In the genomic region with DNA sequence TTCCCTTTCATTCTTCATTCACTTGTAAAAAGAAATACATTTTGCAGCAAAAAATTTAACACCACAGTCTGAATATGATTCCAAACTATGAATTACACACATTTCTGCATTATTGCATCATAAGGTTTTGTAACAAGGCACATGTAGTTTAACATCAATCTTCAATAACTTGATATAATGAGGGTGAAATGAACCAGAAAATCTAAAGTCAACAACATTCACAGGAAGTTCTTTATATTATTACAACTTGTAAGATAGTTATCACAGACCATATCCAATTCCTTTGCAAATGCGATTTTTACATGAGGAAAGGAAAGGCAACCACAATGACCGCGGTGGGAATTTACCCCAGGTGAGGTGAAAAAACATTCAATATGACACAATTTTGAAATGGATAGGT, we compare ENCODE assay signal across 20 cellular contexts.
A peak's percentile ranks its signal among the peaks of the same experiment; 100 is the strongest.
DNase-seq lines count a peak whose midpoint lies in the region; ATAC-seq and TF ChIP-seq lines count a peak whose summit lies in the region.
"Had no signal": no experiment of that assay in that cellular context is flagged by ENCODE, and none has a peak within 500 bp of the region (broad histone marks: within the 10 kb centered on the region; RNA-seq: fewer than 3 reads in every experiment).

No MANE protein-coding gene starts in this region.

- DNase-seq in NCI-H748 (lab: John Stamatoyannopoulos, UW; ENCODE audit: unreplicated experiment) (peak; percentile 13), NCI-H748 treated with DMSO at 0.1 percent for 48 hours (lab: John Stamatoyannopoulos, UW) (no peak), NCI-H69 (lab: John Stamatoyannopoulos, UW) (peak; percentile 58), astrocyte of the cerebellum (ENCODE audit: low read depth) (peak; percentile 81), osteocyte (ENCODE audit: extremely low spot score, unreplicated experiment) (no peak), globus pallidus (ENCODE audit: low spot score) (no peak)
- DNase-seq in stimulated activated naive CD8-positive, alpha-beta T cell treated with anti-CD3 and anti-CD28 coated beads, Interleukin-15, amount 100 ng/mL, for 72 hours: no peak
- DNase-seq: activated CD4-positive, alpha-beta T cell treated with anti-CD3 and anti-CD28 coated beads for 36 hours; activated CD8-positive, alpha-beta memory T cell treated with anti-CD3 and anti-CD28 coated beads, Interleukin-2, amount 50 U/mL, for 4 hours; activated naive CD4-positive, alpha-beta T cell; CD4-positive, alpha-beta T cell; dorsolateral prefrontal cortex; kidney; mesendoderm; NCI-H2029 treated with DMSO at 0.1 percent for 48 hours; SIG-M5 had no signal

- no peak for ATAC-seq in GM21786 (IDR thresholded peaks at IDR 0.05; ENCODE audit: unreplicated experiment)
- ATAC-seq in stimulated activated naive CD8-positive, alpha-beta T cell treated with anti-CD3 and anti-CD28 coated beads, Interleukin-15, amount 100 ng/mL, for 72 hours: no peak
- ATAC-seq: activated CD4-positive, alpha-beta T cell treated with anti-CD3 and anti-CD28 coated beads for 36 hours had no signal

- H3K9me3 Mint-ChIP-seq in osteocyte (ENCODE audit: unreplicated experiment): no peaks in the 10 kb centered on the region
- no peaks in the 10 kb centered on the region for H3K9me3 Mint-ChIP-seq in stimulated activated naive CD8-positive, alpha-beta T cell treated with anti-CD3 and anti-CD28 coated beads, Interleukin-15, amount 100 ng/mL, for 72 hours
- H3K9me3 Mint-ChIP-seq: brain; CD4-positive, alpha-beta T cell; nephron had no signal

- peaks cover 45% of the 10 kb centered on the region for H3K36me3 Mint-ChIP-seq in osteocyte (ENCODE audit: unreplicated experiment)
- H3K36me3 Mint-ChIP-seq: brain had no signal

- H3K4me1 Mint-ChIP-seq in osteocyte (ENCODE audit: unreplicated experiment): peaks cover 13% of the 10 kb centered on the region
- H3K4me1 Mint-ChIP-seq in stimulated activated naive CD8-positive, alpha-beta T cell treated with anti-CD3 and anti-CD28 coated beads, Interleukin-15, amount 100 ng/mL, for 72 hours: no peaks in the 10 kb centered on the region
- H3K4me1 Mint-ChIP-seq: nephron had no signal

- in situ Hi-C loops in astrocyte of the cerebellum (cut with HindIII; ENCODE audit: low sequenced_read_pairs): no loop called here

- no peak overlapping the region for H3K4me3 ChIP-seq in astrocyte of the cerebellum (ENCODE audit: low read depth, low read length)
- H3K4me3 ChIP-seq: dorsolateral prefrontal cortex, vagina had no signal

- H3K27ac Mint-ChIP-seq in osteocyte (ENCODE audit: unreplicated experiment): peak overlapping the region; percentile 68
- peak overlapping the region in 1 of 2 donors; percentile 80 for H3K27ac Mint-ChIP-seq in stimulated activated naive CD8-positive, alpha-beta T cell treated with anti-CD3 and anti-CD28 coated beads, Interleukin-15, amount 100 ng/mL, for 72 hours
- H3K27ac Mint-ChIP-seq: activated CD4-positive, alpha-beta T cell treated with anti-CD3 and anti-CD28 coated beads for 36 hours; CD4-positive, alpha-beta T cell had no signal

- H3K27me3 Mint-ChIP-seq in osteocyte (ENCODE audit: unreplicated experiment): no peaks in the 10 kb centered on the region
- H3K27me3 Mint-ChIP-seq in stimulated activated naive CD8-positive, alpha-beta T cell treated with anti-CD3 and anti-CD28 coated beads, Interleukin-15, amount 100 ng/mL, for 72 hours: peaks cover 6% of the 10 kb centered on the region
- H3K27me3 Mint-ChIP-seq: brain; CD4-positive, alpha-beta T cell had no signal

- TF ChIP-seq CTCF in astrocyte of the cerebellum (IDR thresholded peaks at IDR 0.05; ENCODE audit: low read depth, low read length, missing control alignments) (no peak), osteocyte (IDR thresholded peaks at IDR 0.05) (no peak)

- H3K4me3 Mint-ChIP-seq in osteocyte (ENCODE audit: unreplicated experiment): no peak overlapping the region
- no peak overlapping the region for H3K4me3 Mint-ChIP-seq in stimulated activated naive CD8-positive, alpha-beta T cell treated with anti-CD3 and anti-CD28 coated beads, Interleukin-15, amount 100 ng/mL, for 72 hours
- H3K4me3 Mint-ChIP-seq: activated CD4-positive, alpha-beta T cell treated with anti-CD3 and anti-CD28 coated beads for 36 hours; brain; CD4-positive, alpha-beta T cell; nephron had no signal

Comparison
In these comparisons a context has a peak if more than half of its experiments do, and no peak if none do; other contexts are left out.
1. DNase-seq: peak in NCI-H748 (single experiment), NCI-H69 (single experiment) and astrocyte of the cerebellum (single experiment); none in NCI-H748 treated with DMSO at 0.1 percent for 48 hours (single experiment), osteocyte (single experiment), stimulated activated naive CD8-positive, alpha-beta T cell treated with anti-CD3 and anti-CD28 coated beads, Interleukin-15, amount 100 ng/mL, for 72 hours (0 of 2) and globus pallidus (single experiment).